ENCODE assay signal across 10 cellular contexts in genomic region chr15:82850242-82850591, GRCh38. TPM values are rescaled to one million over a fixed set of nuclear protein-coding genes. Genes with fewer than 3 reads are reported as not detected.
A peak's percentile ranks its signal among the peaks of the same experiment; 100 is the strongest.
DNase-seq lines count a peak whose midpoint lies in the region; ATAC-seq, FAIRE-seq and TF ChIP-seq lines count a peak whose summit lies in the region.
"Had no signal": no experiment of that assay in that cellular context is flagged by ENCODE, and none has a peak within 500 bp of the region (broad histone marks: within the 10 kb centered on the region; RNA-seq: fewer than 3 reads in every experiment).

No MANE protein-coding gene starts in this region.

- in situ Hi-C loops in transverse colon (cut with MboI; ENCODE audit: low pct_ligation_motif_present in 1 of 4, low pct_unique_long_range_greater_than_20kb in 1 of 4, low sequenced_read_pairs in 3 of 4): loop anchor here in 2 of 4 donors (10.0 to 25.0 kb wide), 2 partner anchors 112 to 155 kb away; partner anchors contain the start of gene HOMER2 (in 1 of the 2)

- H3K36me3 ChIP-seq in keratinocyte (ENCODE audit: control insufficient read depth in 2 of 2, extremely low read depth in 1 of 2, insufficient read depth in 2 of 2, low read length in 2 of 2) (no peaks in the 10 kb centered on the region), transverse colon (no peaks in the 10 kb centered on the region), Caco-2 (ENCODE audit: control insufficient read depth, insufficient read depth, low read length) (no peaks in the 10 kb centered on the region)

- no peak for TF ChIP-seq EP300 in transverse colon (IDR thresholded peaks at IDR 0.05; ENCODE audit: low read depth)

- peaks cover 15% of the 10 kb centered on the region for H3K4me1 ChIP-seq in keratinocyte (ENCODE audit: control insufficient read depth, extremely low read depth, insufficient read depth, low read length)
- peaks cover 0 to 11% (median 4%) of the 10 kb centered on the region in 4 donors for H3K4me1 ChIP-seq in transverse colon
- no peaks in the 10 kb centered on the region for H3K4me1 ChIP-seq in Caco-2

- TF ChIP-seq CTCF in WTC11 (IDR thresholded peaks at IDR 0.05) (no peak), keratinocyte (optimal IDR thresholded peaks at IDR 0.05 in 1 of 3, IDR thresholded peaks at IDR 0.05 in 1 of 3, conservative IDR thresholded peaks at IDR 0.05 in 1 of 3; ENCODE audit: extremely low read depth in 1 of 3, insufficient read depth in 2 of 3, low read length in 3 of 3) (no peak), transverse colon (IDR thresholded peaks at IDR 0.05) (no peak), D721Med (IDR thresholded peaks at IDR 0.05; ENCODE audit: insufficient read depth, missing control alignments) (no peak), Caco-2 (IDR thresholded peaks at IDR 0.05; ENCODE audit: insufficient read depth in 1 of 2, low read depth in 1 of 2, low read length in 1 of 2, severe bottlenecking in 1 of 2, unreplicated experiment in 1 of 2) (no peak)

- H3K4me3 ChIP-seq in keratinocyte (ENCODE audit: control insufficient read depth in 2 of 3, extremely low read depth in 1 of 3, insufficient read depth in 2 of 3, low read depth in 1 of 3, low read length in 3 of 3) (no peak overlapping the region), transverse colon (no peak overlapping the region), Caco-2 (ENCODE audit: low read depth, low read length) (no peak overlapping the region)

- 81% methylated on average over 3 of the region's 3 CpGs; no CpG with 5 or more reads in 1 of the 2 donors for WGBS in transverse colon (ENCODE audit: low coverage in 1 of 2), 2 donors

- no peak for FAIRE-seq in keratinocyte (lab: Jason Lieb, UNC)
- no peak for FAIRE-seq in D721Med (lab: Jason Lieb, UNC)

- dilution Hi-C loops in keratinocyte (cut with MboI; ENCODE audit: extremely low pct_ligation_motif_present, low sequenced_read_pairs): no loop called here

- no peaks in the 10 kb centered on the region for H3K36me3 Mint-ChIP-seq in WTC11
- H3K36me3 Mint-ChIP-seq in Caco-2 (ENCODE audit: insufficient read depth, unreplicated experiment): peaks cover 5% of the 10 kb centered on the region

- peak; percentile 50 for DNase-seq in activated CD8-positive, alpha-beta memory T cell treated with anti-CD3 and anti-CD28 coated beads for 24 hours
- no peak for DNase-seq in activated CD8-positive, alpha-beta memory T cell treated with anti-CD3 and anti-CD28 coated beads, Interleukin-2, amount 50 U/mL, for 48 hours
- DNase-seq in WTC11 (ENCODE audit: low spot score) (no peak), keratinocyte (ENCODE audit: low read depth, low spot score) (no peak), transverse colon (no peak), D721Med (ENCODE audit: insufficient read length, low spot score) (no peak), Caco-2 (no peak)

- intact Hi-C loops in transverse colon (cut with DNase I; ENCODE audit: low total_unique reads): loop anchor here (10.0 kb wide), 1 partner anchor 145 kb away; no protein-coding TSS in a partner anchor
- intact Hi-C loops in Caco-2 (cut with micrococcal nuclease; ENCODE audit: unreplicated experiment): no loop called here

- H3K27ac ChIP-seq in keratinocyte (ENCODE audit: control insufficient read depth, insufficient read depth, low read length) (no peak overlapping the region), temporal lobe (ENCODE audit: low read depth, low read length) (peak overlapping the region; percentile 60), transverse colon (peak overlapping the region in 2 of 4 donors; percentile 18 to 42)

- H3K9me3 Mint-ChIP-seq in WTC11 (no peaks in the 10 kb centered on the region), Caco-2 (ENCODE audit: unreplicated experiment) (no peaks in the 10 kb centered on the region)

- no peak overlapping the region; the same call in 1 of the 2 replicates for H3K4me3 Mint-ChIP-seq in WTC11
- no peak overlapping the region for H3K4me3 Mint-ChIP-seq in Caco-2 (ENCODE audit: unreplicated experiment)

- H3K9me3 ChIP-seq in keratinocyte (ENCODE audit: control insufficient read depth, low read depth, low read length) (no peaks in the 10 kb centered on the region), transverse colon (no peaks in the 10 kb centered on the region), Caco-2 (no peaks in the 10 kb centered on the region)

- POLR2A ChIA-PET in WTC11 (lab: Charles Lee) (no interaction called here), Caco-2 (lab: Charles Lee) (no interaction called here)

- H3K27ac Mint-ChIP-seq in WTC11 (peak overlapping the region; percentile 94), Caco-2 (ENCODE audit: unreplicated experiment) (no peak overlapping the region)

- H3K27me3 Mint-ChIP-seq in WTC11 (ENCODE audit: low read depth) (no peaks in the 10 kb centered on the region), Caco-2 (ENCODE audit: insufficient read depth, unreplicated experiment) (peaks cover 3% of the 10 kb centered on the region)

- no peak for TF ChIP-seq POLR2A in transverse colon (IDR thresholded peaks at IDR 0.05)

- H3K79me2 ChIP-seq in keratinocyte (ENCODE audit: control insufficient read depth, insufficient read depth, low read length): no peaks in the 10 kb centered on the region

- no peaks in the 10 kb centered on the region for H4K20me1 ChIP-seq in keratinocyte (ENCODE audit: control insufficient read depth, extremely low read depth, insufficient read depth, low read length)

- peak overlapping the region; percentile 4 for H3K9ac ChIP-seq in keratinocyte (ENCODE audit: control insufficient read depth, extremely low read depth, insufficient read depth, low read length)

- CTCF ChIA-PET in WTC11 (lab: Charles Lee) (interaction anchor here (1.0 to 2.1 kb wide), 14 partner anchors 15 to 268 kb away, joined by 3 to 19 read pairs (median 6); partner anchors contain the start of gene C15orf40), Caco-2 (lab: Charles Lee) (interaction anchor here (1.9 kb wide), 1 partner anchor 161 kb away, joined by 9 read pairs; the partner anchor contains the start of gene C15orf40)

- H3K27me3 ChIP-seq in keratinocyte (ENCODE audit: control insufficient read depth, extremely low read depth, insufficient read depth, low read length): no peaks in the 10 kb centered on the region
- no peaks in the 10 kb centered on the region for H3K27me3 ChIP-seq in transverse colon
- no peaks in the 10 kb centered on the region for H3K27me3 ChIP-seq in Caco-2 (replicated peaks; ENCODE audit: control insufficient read depth, insufficient read depth, low read length)

- peaks cover 15% of the 10 kb centered on the region for H3K4me1 Mint-ChIP-seq in WTC11
- no peaks in the 10 kb centered on the region for H3K4me1 Mint-ChIP-seq in Caco-2 (ENCODE audit: low read depth, unreplicated experiment)

- BruUV-seq in Caco-2 (replicated peaks; lab: Mats Ljungman, UMichigan): no TSS peak

- H2AFZ ChIP-seq in keratinocyte (ENCODE audit: control insufficient read depth, low read length): peak overlapping the region; percentile 60

- no peaks in the 10 kb centered on the region for H3K9me1 ChIP-seq in keratinocyte (ENCODE audit: control insufficient read depth, extremely low read depth, insufficient read depth, low read length)

- peak; percentile 27 for ATAC-seq in WTC11

- H3K4me2 ChIP-seq in keratinocyte (ENCODE audit: control insufficient read depth, extremely low read depth, insufficient read depth, low read depth, low read length): peak overlapping the region; percentile 49

TF ChIP-seq in WTC11, 78 proteins besides CTCF, POLR2A, EP300 and RAD21 (continues in another document):
- no peak for TF ChIP-seq JAZF1 (CRISPR knock-in tag; IDR thresholded peaks at IDR 0.05)
- TF ChIP-seq, protein P1, sequence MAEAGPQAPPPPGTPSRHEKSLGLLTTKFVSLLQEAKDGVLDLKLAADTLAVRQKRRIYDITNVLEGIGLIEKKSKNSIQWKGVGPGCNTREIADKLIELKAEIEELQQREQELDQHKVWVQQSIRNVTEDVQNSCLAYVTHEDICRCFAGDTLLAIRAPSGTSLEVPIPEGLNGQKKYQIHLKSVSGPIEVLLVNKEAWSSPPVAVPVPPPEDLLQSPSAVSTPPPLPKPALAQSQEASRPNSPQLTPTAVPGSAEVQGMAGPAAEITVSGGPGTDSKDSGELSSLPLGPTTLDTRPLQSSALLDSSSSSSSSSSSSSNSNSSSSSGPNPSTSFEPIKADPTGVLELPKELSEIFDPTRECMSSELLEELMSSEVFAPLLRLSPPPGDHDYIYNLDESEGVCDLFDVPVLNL (CRISPR knock-in tag; IDR thresholded peaks at IDR 0.05; ENCODE audit: borderline replicate concordance, low read depth): no peak
- TF ChIP-seq ZNF263 (CRISPR knock-in tag; IDR thresholded peaks at IDR 0.05; ENCODE audit: low read depth): no peak
- TF ChIP-seq SMAD4 (CRISPR knock-in tag; IDR thresholded peaks at IDR 0.05): no peak
- no peak for TF ChIP-seq PREB (CRISPR knock-in tag; IDR thresholded peaks at IDR 0.05; ENCODE audit: borderline replicate concordance)

RNA-seq across cellular contexts. Expression of gene WHAMM, which starts 40.8 kb away (rescaled TPM):
- total RNA-seq in WTC11 (2021): 2.8 to 3.8 TPM (median 3.2 TPM) in 3 replicates
- 3.6 to 6.0 TPM (median 4.7 TPM) in 3 replicates for polyA plus RNA-seq in keratinocyte
- polyA plus RNA-seq in keratinocyte (2011; ENCODE audit: low read depth): 42.0 TPM
- polyA plus RNA-seq in keratinocyte (2011; cell fraction: cytosol; rRNA removed): 4.4 and 4.5 TPM in 2 replicates
- 8.7 and 9.3 TPM in 2 replicates for polyA plus RNA-seq in keratinocyte (2011; cell fraction: nucleus; rRNA removed)
- 4.8 and 7.2 TPM in 2 replicates for polyA plus RNA-seq in keratinocyte (2012; ENCODE audit: low replicate concordance)
- polyA minus RNA-seq in keratinocyte: 1.7 to 2.9 TPM (median 2.2 TPM) in 3 replicates
- polyA minus RNA-seq in keratinocyte (2011; cell fraction: cytosol; rRNA and poly(A)+ RNA removed): 2.1 TPM
- polyA minus RNA-seq in keratinocyte (2011; cell fraction: nucleus; rRNA and poly(A)+ RNA removed): 2.5 and 2.9 TPM in 2 replicates
- total RNA-seq in temporal lobe: 6.6 TPM
- 10 to 100 TPM in 1 of 4 donors, 1 to 10 TPM in 3; 6.4 to 14.2 (median 8.8) TPM for total RNA-seq in transverse colon
- total RNA-seq in Caco-2 (2022): 7.4 and 7.8 TPM in 2 replicates

RNA-seq across cellular contexts. Expression of gene FSD2, which starts 44.3 kb away (rescaled TPM):
- not detected in 3 replicates for total RNA-seq in WTC11 (2021)
- not detected in 3 replicates for polyA plus RNA-seq in keratinocyte
- polyA plus RNA-seq in keratinocyte (2011; ENCODE audit: low read depth): not detected
- not detected in 2 replicates for polyA plus RNA-seq in keratinocyte (2011; cell fraction: cytosol; rRNA removed)
- polyA plus RNA-seq in keratinocyte (2011; cell fraction: nucleus; rRNA removed): not detected in 2 replicates
- polyA plus RNA-seq in keratinocyte (2012; ENCODE audit: low replicate concordance): 0.01 and 0.10 TPM in 2 replicates
- not detected in 3 replicates for polyA minus RNA-seq in keratinocyte
- not detected for polyA minus RNA-seq in keratinocyte (2011; cell fraction: cytosol; rRNA and poly(A)+ RNA removed)
- not detected in 2 replicates for polyA minus RNA-seq in keratinocyte (2011; cell fraction: nucleus; rRNA and poly(A)+ RNA removed)
- not detected for total RNA-seq in temporal lobe
- total RNA-seq in transverse colon: not detected
- not detected in 2 replicates for total RNA-seq in Caco-2 (2022)
- total RNA-seq: dermis microvascular lymphatic vessel endothelial cell had no signal
- polyA plus RNA-seq: BJ had no signal
